In the genomic region with DNA sequence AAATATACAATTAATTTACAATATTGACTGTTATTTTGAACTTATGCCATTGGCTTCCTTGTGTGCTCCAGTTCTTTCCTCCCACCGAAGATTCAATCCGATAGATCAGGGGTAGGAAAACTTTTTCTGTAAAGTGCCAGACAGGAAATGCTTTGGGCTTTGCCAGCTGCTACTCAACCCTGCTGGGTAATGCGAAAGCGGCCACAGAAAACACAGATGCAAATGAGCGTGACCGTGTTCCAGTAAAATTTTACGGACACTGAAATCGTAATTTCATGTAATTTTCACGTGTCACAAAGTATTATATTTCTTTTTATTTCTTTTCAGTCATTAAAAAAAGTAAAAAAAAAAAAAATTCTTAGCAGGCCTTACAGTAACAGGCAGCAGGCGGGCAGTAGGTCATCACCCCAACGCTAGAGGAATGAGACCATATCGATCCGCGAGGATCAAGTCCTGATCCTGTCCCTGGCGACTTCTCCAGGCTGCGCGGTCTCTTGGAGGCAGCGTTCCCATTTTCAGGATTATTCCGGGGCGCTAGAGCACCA, we compare ENCODE assay signal across 9 cellular contexts. TPM values are rescaled to one million over a fixed set of nuclear protein-coding genes. Genes with fewer than 3 reads are reported as not detected.
DNase-seq lines count a peak whose midpoint lies in the region; ATAC-seq, FAIRE-seq and TF ChIP-seq lines count a peak whose summit lies in the region.
"Had no signal": no experiment of that assay in that cellular context is flagged by ENCODE, and none has a peak within 500 bp of the region (broad histone marks: within the 10 kb centered on the region; RNA-seq: fewer than 3 reads in every experiment).

No MANE protein-coding gene starts in this region.

- peaks cover 4% of the 10 kb centered on the region for H3K36me3 ChIP-seq in BLaER1

- peak overlapping the region; percentile 79 for H3K27ac ChIP-seq in BLaER1

- peak; percentile 60 for FAIRE-seq in islet of Langerhans (lab: Jason Lieb, UNC)
- FAIRE-seq: TTC549 had no signal

- H3K27me3 ChIP-seq in BLaER1 = no peaks in the 10 kb centered on the region; the same call in 1 of the 2 replicates

- H3K4me3 ChIP-seq in BLaER1 = peak overlapping the region; percentile 87
- peak overlapping the region; percentile 91 for H3K4me3 ChIP-seq in astrocyte of the spinal cord (ENCODE audit: low read depth, low read length)

- peak overlapping the region; percentile 82 for H3K9ac ChIP-seq in BLaER1

- ATAC-seq in GM18873 (IDR thresholded peaks at IDR 0.05; ENCODE audit: low FRiP score, unreplicated experiment) (peak; percentile 34), HG03378 (IDR thresholded peaks at IDR 0.05; ENCODE audit: unreplicated experiment) (peak; percentile 40), GM19328 (IDR thresholded peaks at IDR 0.05; ENCODE audit: unreplicated experiment) (no peak)

- no peak for TF ChIP-seq CTCF in astrocyte of the spinal cord (IDR thresholded peaks at IDR 0.05; ENCODE audit: low read depth, low read length)

- in situ Hi-C loops in SK-MEL-5 (cut with HindIII; ENCODE audit: low pct_unique_long_range_greater_than_20kb, low sequenced_read_pairs) (no loop called here), astrocyte of the spinal cord (cut with HindIII; ENCODE audit: low sequenced_read_pairs) (no loop called here)

- H3K4me2 ChIP-seq in BLaER1 = peak overlapping the region; percentile 74

- H4K20me1 ChIP-seq in BLaER1 = peaks cover 31% of the 10 kb centered on the region; the same call in 1 of the 2 replicates

- no peaks in the 10 kb centered on the region for H3K9me3 ChIP-seq in BLaER1

- H3K4me1 ChIP-seq in BLaER1 = peaks cover 55% of the 10 kb centered on the region

- DNase-seq in SK-MEL-5 (ENCODE audit: low read depth, low spot score) = peak; percentile 63
- peak; percentile 63 for DNase-seq in astrocyte of the spinal cord (ENCODE audit: low read depth, low spot score)
- peak; percentile 25 to 43 for DNase-seq in stimulated activated CD4-positive, alpha-beta T cell treated with anti-CD3 and anti-CD28 coated beads, Interleukin-2, amount 100 ng/mL, for 48 hours

RNA-seq across cellular contexts. Expression of a gene that starts 0.6 kb away (rescaled TPM):
- total RNA-seq in SK-MEL-5 (2014; rRNA removed; shearing (Covaris generic)) = 16.0 and 20.9 TPM in 2 replicates
- 5.9 and 8.3 TPM in 2 replicates for polyA plus RNA-seq in SK-MEL-5 (2015; cell fraction: cytosol; rRNA removed)
- polyA plus RNA-seq in SK-MEL-5 (2015; cell fraction: nucleus; rRNA removed) = 27.7 and 42.7 TPM in 2 replicates

RNA-seq across cellular contexts. Expression of a gene that starts 1.0 kb away (rescaled TPM):
- total RNA-seq in SK-MEL-5 (2014; rRNA removed; shearing (Covaris generic)) = 28.6 and 30.7 TPM in 2 replicates
- polyA plus RNA-seq in SK-MEL-5 (2015; cell fraction: cytosol; rRNA removed) = 18.6 and 19.5 TPM in 2 replicates
- polyA plus RNA-seq in SK-MEL-5 (2015; cell fraction: nucleus; rRNA removed) = 4.6 and 5.8 TPM in 2 replicates

RNA-seq across cellular contexts. Expression of a gene that starts 59.3 kb away (rescaled TPM):
- total RNA-seq in SK-MEL-5 (2014; rRNA removed; shearing (Covaris generic)) = 27.2 and 29.4 TPM in 2 replicates
- polyA plus RNA-seq in SK-MEL-5 (2015; cell fraction: cytosol; rRNA removed) = 28.5 and 34.9 TPM in 2 replicates
- 12.4 and 24.4 TPM in 2 replicates for polyA plus RNA-seq in SK-MEL-5 (2015; cell fraction: nucleus; rRNA removed)
